10 cellular contexts compared by ENCODE assay signal in the genomic region with DNA sequence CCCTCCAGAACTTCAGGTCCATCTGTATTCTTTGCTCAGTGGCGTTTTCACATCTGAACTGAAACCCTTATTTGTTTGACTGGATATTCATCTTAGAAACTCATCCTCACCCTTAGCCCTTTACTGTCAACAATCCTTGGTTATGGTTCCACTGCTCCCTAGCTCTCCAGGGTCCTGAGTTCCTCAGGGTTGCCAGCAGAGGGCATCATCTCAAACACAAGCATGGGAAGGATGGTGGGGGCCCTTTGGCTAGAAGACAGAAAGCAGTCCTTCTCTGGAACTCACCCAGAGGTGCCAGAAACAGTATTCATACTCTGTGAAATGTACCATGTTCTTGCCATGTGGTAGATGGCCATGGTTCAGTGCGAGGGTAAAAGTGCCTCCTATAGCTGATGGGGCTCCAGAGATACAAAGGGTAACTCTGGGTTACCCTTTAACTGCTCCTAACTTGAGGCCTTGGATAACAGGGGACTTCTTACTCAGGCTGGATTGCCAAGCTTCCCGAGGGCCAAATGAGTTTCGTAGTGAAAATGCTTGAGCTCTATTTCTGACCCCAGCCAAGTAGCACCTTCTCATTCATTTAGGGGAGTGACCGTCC. TPM values are rescaled to one million over a fixed set of nuclear protein-coding genes. Genes with fewer than 3 reads are reported as not detected.
DNase-seq lines count a peak whose midpoint lies in the region; ATAC-seq, FAIRE-seq and TF ChIP-seq lines count a peak whose summit lies in the region.
"Had no signal": no experiment of that assay in that cellular context is flagged by ENCODE, and none has a peak within 500 bp of the region (broad histone marks: within the 10 kb centered on the region; RNA-seq: fewer than 3 reads in every experiment).

No MANE protein-coding gene starts in this region.

- H3K27ac ChIP-seq in A549 (no peak overlapping the region), OCI-LY7 (ENCODE audit: low read depth, low read length, poor library complexity, severe bottlenecking) (no peak overlapping the region), esophagus squamous epithelium (no peak overlapping the region)

- 76% methylated on average over 5 of the region's 5 CpGs for WGBS in A549 (ENCODE audit: missing lambda C conversion rate)
- WGBS in esophagus squamous epithelium, 2 donors, result 68 to 74% methylated on average over 3 to 5 of the region's 5 CpGs

- CTCF ChIA-PET in A549 (lab: Yijun Ruan, JAX), result interaction anchor here (0.6 to 7.5 kb wide), 15 partner anchors 8 to 310 kb away, joined by 3 to 54 read pairs (median 5); a partner anchor contains a TSS
- CTCF ChIA-PET in OCI-LY7 (lab: Charles Lee; ENCODE audit: unreplicated experiment), result interaction anchor here (1.0 kb wide), 1 partner anchor 11 kb away, joined by 4 read pairs; a partner anchor contains a TSS

- POLR2A ChIA-PET in A549 (lab: Yijun Ruan, JAX) (interaction anchor here (1.3 kb wide), 1 partner anchor 11 kb away, joined by 3 read pairs; a partner anchor contains a TSS), OCI-LY7 (lab: Charles Lee) (interaction anchor here (1.1 to 1.7 kb wide), 4 partner anchors 10 to 92 kb away, joined by 3 to 4 read pairs (median 3); a partner anchor contains a TSS)

- no peaks in the 10 kb centered on the region for H3K4me1 Mint-ChIP-seq in stimulated activated naive CD8-positive, alpha-beta T cell treated with anti-CD3 and anti-CD28 coated beads, Interleukin-15, amount 100 ng/mL, for 72 hours

- H3K4me1 ChIP-seq in A549, result no peaks in the 10 kb centered on the region
- no peaks in the 10 kb centered on the region for H3K4me1 ChIP-seq in OCI-LY7 (ENCODE audit: insufficient read depth, low read length, poor library complexity, severe bottlenecking)
- H3K4me1 ChIP-seq in esophagus squamous epithelium, result no peaks in the 10 kb centered on the region
- H3K4me1 ChIP-seq: HAP-1 had no signal

- TF ChIP-seq RAD21 in A549 (conservative IDR thresholded peaks at IDR 0.05 in 1 of 2, IDR thresholded peaks at IDR 0.05 in 1 of 2), result no peak

- H3K27me3 Mint-ChIP-seq in stimulated activated naive CD8-positive, alpha-beta T cell treated with anti-CD3 and anti-CD28 coated beads, Interleukin-15, amount 100 ng/mL, for 72 hours, result no peaks in the 10 kb centered on the region
- H3K27me3 Mint-ChIP-seq: activated naive CD8-positive, alpha-beta T cell had no signal

- H3K36me3 ChIP-seq in OCI-LY7 (ENCODE audit: insufficient read depth, low read length), result peaks cover 91% of the 10 kb centered on the region
- H3K36me3 ChIP-seq in esophagus squamous epithelium, result peaks cover 42 to 100% (median 74%) of the 10 kb centered on the region in 3 donors

- ATAC-seq in A549 (peak; percentile 65 to 88; a peak in 4 of 6 replicates), HG03045 (IDR thresholded peaks at IDR 0.05; ENCODE audit: unreplicated experiment) (no peak), GM18870 (IDR thresholded peaks at IDR 0.05; ENCODE audit: unreplicated experiment) (no peak)
- ATAC-seq in stimulated activated naive CD8-positive, alpha-beta T cell treated with anti-CD3 and anti-CD28 coated beads, Interleukin-15, amount 100 ng/mL, for 72 hours, result peak; percentile 63

- H3K4me3 Mint-ChIP-seq in stimulated activated naive CD8-positive, alpha-beta T cell treated with anti-CD3 and anti-CD28 coated beads, Interleukin-15, amount 100 ng/mL, for 72 hours, result no peak overlapping the region
- H3K4me3 Mint-ChIP-seq: activated naive CD8-positive, alpha-beta T cell had no signal

- H3K79me2 ChIP-seq in OCI-LY7 (ENCODE audit: insufficient read depth, low read depth, low read length), result no peaks in the 10 kb centered on the region

- no peak for TF ChIP-seq POLR2A in A549 (IDR thresholded peaks at IDR 0.05; ENCODE audit: low read length)
- TF ChIP-seq POLR2A in esophagus squamous epithelium (IDR thresholded peaks at IDR 0.05), result no peak

- intact Hi-C loops in OCI-LY7 (cut with micrococcal nuclease; ENCODE audit: unreplicated experiment), result no loop called here
- intact Hi-C loops in esophagus squamous epithelium (cut with DNase I), result no loop called here

- H3K4me3 ChIP-seq in A549 (no peak overlapping the region), OCI-LY7 (ENCODE audit: low read depth, low read length, poor library complexity, severe bottlenecking) (no peak overlapping the region), esophagus squamous epithelium (no peak overlapping the region)
- H3K4me3 ChIP-seq: HAP-1 had no signal

- no peak overlapping the region for H2AFZ ChIP-seq in OCI-LY7 (ENCODE audit: low read length)

- no peak overlapping the region for H3K4me2 ChIP-seq in A549
- no peak overlapping the region for H3K4me2 ChIP-seq in OCI-LY7 (ENCODE audit: low read length)

- no peaks in the 10 kb centered on the region for H4K20me1 ChIP-seq in OCI-LY7 (ENCODE audit: insufficient read depth, low read length)

- H3K9me3 ChIP-seq in A549 (no peaks in the 10 kb centered on the region), OCI-LY7 (ENCODE audit: low read length) (no peaks in the 10 kb centered on the region), esophagus squamous epithelium (no peaks in the 10 kb centered on the region)
- H3K9me3 ChIP-seq: HAP-1 had no signal

- H3K9me3 Mint-ChIP-seq in stimulated activated naive CD8-positive, alpha-beta T cell treated with anti-CD3 and anti-CD28 coated beads, Interleukin-15, amount 100 ng/mL, for 72 hours, result no peaks in the 10 kb centered on the region

- TF ChIP-seq EP300 in A549 (IDR thresholded peaks at IDR 0.05), result no peak

- H3K27ac Mint-ChIP-seq in stimulated activated naive CD8-positive, alpha-beta T cell treated with anti-CD3 and anti-CD28 coated beads, Interleukin-15, amount 100 ng/mL, for 72 hours, result no peak overlapping the region
- H3K27ac Mint-ChIP-seq: activated naive CD8-positive, alpha-beta T cell had no signal

- H3K9me2 ChIP-seq in OCI-LY7 (ENCODE audit: insufficient read depth, low read length), result no peaks in the 10 kb centered on the region

- no peak for FAIRE-seq in A549 (lab: Jason Lieb, UNC)

- H3K27me3 ChIP-seq in esophagus squamous epithelium, result no peaks in the 10 kb centered on the region

- no TSS peak for BruUV-seq in OCI-LY7 (replicated peaks; lab: Mats Ljungman, UMichigan)

- DNase-seq in A549 (ENCODE audit: low read depth in 1 of 2, low spot score in 1 of 2), result peak; percentile 30 to 48
- DNase-seq in ELF-1 (ENCODE audit: low read depth, low spot score), result peak; percentile 53
- DNase-seq in OCI-LY7 (ENCODE audit: low spot score), result peak; percentile 47
- no peak for DNase-seq in esophagus squamous epithelium (lab: John Stamatoyannopoulos, UW)
- DNase-seq in stimulated activated naive CD8-positive, alpha-beta T cell treated with anti-CD3 and anti-CD28 coated beads, Interleukin-15, amount 100 ng/mL, for 72 hours, result peak in 1 of 2 donors; percentile 9
- no peak for DNase-seq in GDM1 (lab: John Stamatoyannopoulos, UW)

- TF ChIP-seq CTCF in A549 (IDR thresholded peaks at IDR 0.05) (peak; percentile 43), OCI-LY7 (conservative IDR thresholded peaks at IDR 0.05; ENCODE audit: low read length) (peak; percentile 84), esophagus squamous epithelium (IDR thresholded peaks at IDR 0.05) (peak in 5 of 6 experiments; percentile 16 to 55 (median 28))

TF ChIP-seq in A549, 52 proteins besides CTCF, POLR2A, EP300 and RAD21:
- TF ChIP-seq, protein P1, sequence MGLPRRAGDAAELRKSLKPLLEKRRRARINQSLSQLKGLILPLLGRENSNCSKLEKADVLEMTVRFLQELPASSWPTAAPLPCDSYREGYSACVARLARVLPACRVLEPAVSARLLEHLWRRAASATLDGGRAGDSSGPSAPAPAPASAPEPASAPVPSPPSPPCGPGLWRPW (IDR thresholded peaks at IDR 0.05), result no peak
- peak; percentile 29; the same call in 1 of the 3 replicates for TF ChIP-seq SMC3 (IDR thresholded peaks at IDR 0.05)

RNA-seq across cellular contexts. Expression of a gene that starts 11.3 kb away (rescaled TPM):
- polyA plus RNA-seq in A549 (2011; rRNA removed) (90.4 and 91.6 TPM in 2 replicates), A549 (2017; fragmentation: RNase III; extraction: RNeasy Plus Mini Kit Qiagen cat#74134 plus additional on column Dnase treatment) (40.5 to 44.6 TPM (median 41.6 TPM) in 3 replicates)
- polyA plus RNA-seq in A549 (2012; cell fraction: cytosol; rRNA removed), result 53.6 and 63.9 TPM in 2 replicates
- polyA plus RNA-seq in A549 (2012; cell fraction: nucleus; rRNA removed), result 111 and 121 TPM in 2 replicates
- 73.7 and 84.8 TPM in 2 replicates for polyA minus RNA-seq in A549 (2011; rRNA and poly(A)+ RNA removed)
- total RNA-seq in OCI-LY7 (2014; rRNA removed; shearing (Covaris generic)), result 32.0 and 44.8 TPM in 2 replicates
- total RNA-seq in OCI-LY7 (2022) (55.5 and 60.7 TPM in 2 replicates), esophagus squamous epithelium (10 to 100 TPM; 40.2 to 57.6 (median 49.8) TPM)

RNA-seq across cellular contexts. Expression of a gene that starts 11.4 kb away (rescaled TPM):
- polyA plus RNA-seq in A549 (2011; rRNA removed), result 149 and 188 TPM in 2 replicates
- polyA plus RNA-seq in A549 (2012; cell fraction: cytosol; rRNA removed), result 54.1 and 67.7 TPM in 2 replicates
- 49.6 and 65.0 TPM in 2 replicates for polyA plus RNA-seq in A549 (2012; cell fraction: nucleus; rRNA removed)
- polyA plus RNA-seq in A549 (2017; fragmentation: RNase III; extraction: RNeasy Plus Mini Kit Qiagen cat#74134 plus additional on column Dnase treatment), result 80.3 to 83.5 TPM (median 82.5 TPM) in 3 replicates
- polyA minus RNA-seq in A549 (2011; rRNA and poly(A)+ RNA removed), result 191 and 211 TPM in 2 replicates
- 74.2 and 93.0 TPM in 2 replicates for total RNA-seq in OCI-LY7 (2014; rRNA removed; shearing (Covaris generic))
- 138 and 147 TPM in 2 replicates for total RNA-seq in OCI-LY7 (2022)
- total RNA-seq in esophagus squamous epithelium, result 10 to 100 TPM; 74.9 to 99.8 (median 91.3) TPM

RNA-seq across cellular contexts. Expression of a gene that starts 12.4 kb away (rescaled TPM):
- 0.63 and 0.67 TPM in 2 replicates for polyA plus RNA-seq in A549 (2011; rRNA removed)
- polyA plus RNA-seq in A549 (2012; cell fraction: cytosol; rRNA removed), result 0.37 and 0.38 TPM in 2 replicates
- 1.6 and 2.1 TPM in 2 replicates for polyA plus RNA-seq in A549 (2012; cell fraction: nucleus; rRNA removed)
- polyA plus RNA-seq in A549 (2017; fragmentation: RNase III; extraction: RNeasy Plus Mini Kit Qiagen cat#74134 plus additional on column Dnase treatment), result 0.29 to 0.49 TPM (median 0.34 TPM) in 3 replicates
- 0.21 and 0.58 TPM in 2 replicates for polyA minus RNA-seq in A549 (2011; rRNA and poly(A)+ RNA removed)
- total RNA-seq in OCI-LY7 (2014; rRNA removed; shearing (Covaris generic)), result 0.26 and 0.63 TPM in 2 replicates
- total RNA-seq in OCI-LY7 (2022), result 0.65 and 0.68 TPM in 2 replicates
- under 1 TPM in 1 of 4 donors, not detected in 3; 0.19 TPM for total RNA-seq in esophagus squamous epithelium

RNA-seq across cellular contexts. Expression of a gene that starts 45.9 kb away (rescaled TPM):
- polyA plus RNA-seq in A549 (2011; rRNA removed), result 3.9 and 4.5 TPM in 2 replicates
- polyA plus RNA-seq in A549 (2012; cell fraction: cytosol; rRNA removed), result 1.5 and 2.1 TPM in 2 replicates
- polyA plus RNA-seq in A549 (2012; cell fraction: nucleus; rRNA removed), result 3.7 and 4.6 TPM in 2 replicates
- 2.9 to 4.2 TPM (median 4.1 TPM) in 3 replicates for polyA plus RNA-seq in A549 (2017; fragmentation: RNase III; extraction: RNeasy Plus Mini Kit Qiagen cat#74134 plus additional on column Dnase treatment)
- 3.3 TPM in 2 replicates for polyA minus RNA-seq in A549 (2011; rRNA and poly(A)+ RNA removed)
- 1.5 and 2.6 TPM in 2 replicates for total RNA-seq in OCI-LY7 (2014; rRNA removed; shearing (Covaris generic))
- 1.5 and 2.9 TPM in 2 replicates for total RNA-seq in OCI-LY7 (2022)
- 10 to 100 TPM in 1 of 4 donors, 1 to 10 TPM in 3; 5.9 to 10.8 (median 7.7) TPM for total RNA-seq in esophagus squamous epithelium

Comparison
In these comparisons a context has a peak if more than half of its experiments do, and no peak if none do; other contexts are left out.
1. ATAC-seq: peak in A549 (2 of 2) and stimulated activated naive CD8-positive, alpha-beta T cell treated with anti-CD3 and anti-CD28 coated beads, Interleukin-15, amount 100 ng/mL, for 72 hours (single experiment); none in HG03045 (single experiment) and GM18870 (single experiment).
2. DNase-seq: peak in A549 (2 of 2), ELF-1 (single experiment) and OCI-LY7 (single experiment); none in esophagus squamous epithelium (single experiment) and GDM1 (single experiment).
3. CTCF ChIP-seq: peak in every context shown above with its lines; median percentile 84 in OCI-LY7; 43 in A549; 28 in esophagus squamous epithelium.